Comparison of ENCODE assay signal across 22 cellular contexts in genomic region chr9:20322212-20322611, GRCh38.
DNase-seq lines count a peak whose midpoint lies in the region; ATAC-seq and TF ChIP-seq lines count a peak whose summit lies in the region.
"Had no signal": no experiment of that assay in that cellular context is flagged by ENCODE, and none has a peak within 500 bp of the region (broad histone marks: within the 10 kb centered on the region; RNA-seq: fewer than 3 reads in every experiment).

No MANE protein-coding gene starts in this region.

- no peak for DNase-seq in activated naive CD4-positive, alpha-beta T cell treated with anti-CD3 and anti-CD28 coated beads, Interleukin-2, amount 10 ng/mL, durations not matched to agents 7 days and 5 days
- no peak for DNase-seq in activated naive CD4-positive, alpha-beta T cell treated with Interleukin-2 at 50 U/mL for 16 hours
- no peak for DNase-seq in T-helper 17 cell
- no peak for DNase-seq in activated naive CD8-positive, alpha-beta T cell treated with anti-CD3 and anti-CD28 coated beads for 36 hours
- peak; percentile 25 for DNase-seq in osteocyte (ENCODE audit: extremely low spot score, unreplicated experiment)
- DNase-seq in SW 1271 (lab: John Stamatoyannopoulos, UW), result no peak
- DNase-seq: amygdala; brain microvascular endothelial cell; Calu3; left colon; MG63; mucosa of descending colon; NCI-H1105; NCI-H187 treated with DMSO at 0.1 percent for 48 hours; NCI-H2171; NCI-H510A; SJCRH30; stimulated activated naive B cell treated with anti-CD40 and anti-IgM and Interleukin-4, amounts not matched to agents 10 μg/mL and 1 μg/mL and 100 μg/mL, for 72 hours; upper lobe of right lung had no signal

- CTCF ChIA-PET in activated naive CD4-positive, alpha-beta T cell treated with anti-CD3 and anti-CD28 coated beads, Interleukin-2, amount 10 ng/mL, durations not matched to agents 7 days and 5 days (lab: Charles Lee), result interaction anchor here (1.1 to 1.2 kb wide), 2 partner anchors 79 to 176 kb away, joined by 4 read pairs; no protein-coding TSS in a partner anchor

- H3K36me3 Mint-ChIP-seq in activated naive CD4-positive, alpha-beta T cell treated with anti-CD3 and anti-CD28 coated beads, Interleukin-2, amount 10 ng/mL, durations not matched to agents 7 days and 5 days, result peaks cover 52% of the 10 kb centered on the region
- H3K36me3 Mint-ChIP-seq in T-helper 17 cell (ENCODE audit: low read depth) (no peaks in the 10 kb centered on the region), osteocyte (ENCODE audit: unreplicated experiment) (no peaks in the 10 kb centered on the region)
- peaks cover 14% of the 10 kb centered on the region for H3K36me3 Mint-ChIP-seq in activated naive CD8-positive, alpha-beta T cell treated with anti-CD3 and anti-CD28 coated beads for 36 hours
- H3K36me3 Mint-ChIP-seq: stimulated activated naive B cell treated with anti-CD40 and anti-IgM and Interleukin-4, amounts not matched to agents 10 μg/mL and 1 μg/mL and 100 μg/mL, for 72 hours had no signal

- H3K9me3 Mint-ChIP-seq in activated naive CD4-positive, alpha-beta T cell treated with anti-CD3 and anti-CD28 coated beads, Interleukin-2, amount 10 ng/mL, durations not matched to agents 7 days and 5 days, result peaks cover 33% of the 10 kb centered on the region
- no peaks in the 10 kb centered on the region for H3K9me3 Mint-ChIP-seq in activated naive CD8-positive, alpha-beta T cell treated with anti-CD3 and anti-CD28 coated beads for 36 hours
- peaks cover 6% of the 10 kb centered on the region for H3K9me3 Mint-ChIP-seq in osteocyte (ENCODE audit: unreplicated experiment)
- H3K9me3 Mint-ChIP-seq: nephron; stimulated activated naive B cell treated with anti-CD40 and anti-IgM and Interleukin-4, amounts not matched to agents 10 μg/mL and 1 μg/mL and 100 μg/mL, for 72 hours had no signal

- no peaks in the 10 kb centered on the region for H3K27me3 Mint-ChIP-seq in activated naive CD4-positive, alpha-beta T cell treated with anti-CD3 and anti-CD28 coated beads, Interleukin-2, amount 10 ng/mL, durations not matched to agents 7 days and 5 days
- no peaks in the 10 kb centered on the region for H3K27me3 Mint-ChIP-seq in T-helper 17 cell
- no peaks in the 10 kb centered on the region for H3K27me3 Mint-ChIP-seq in activated naive CD8-positive, alpha-beta T cell treated with anti-CD3 and anti-CD28 coated beads for 36 hours
- no peaks in the 10 kb centered on the region for H3K27me3 Mint-ChIP-seq in osteocyte (ENCODE audit: unreplicated experiment)

- no peak for TF ChIP-seq CTCF in osteocyte (IDR thresholded peaks at IDR 0.05)

- H3K4me1 Mint-ChIP-seq in activated naive CD4-positive, alpha-beta T cell treated with anti-CD3 and anti-CD28 coated beads, Interleukin-2, amount 10 ng/mL, durations not matched to agents 7 days and 5 days, result peaks cover 89% of the 10 kb centered on the region
- H3K4me1 Mint-ChIP-seq in T-helper 17 cell, result peaks cover 31% of the 10 kb centered on the region
- H3K4me1 Mint-ChIP-seq in activated naive CD8-positive, alpha-beta T cell treated with anti-CD3 and anti-CD28 coated beads for 36 hours, result peaks cover 57% of the 10 kb centered on the region
- peaks cover 27% of the 10 kb centered on the region for H3K4me1 Mint-ChIP-seq in osteocyte (ENCODE audit: unreplicated experiment)
- H3K4me1 Mint-ChIP-seq: stimulated activated naive B cell treated with anti-CD40 and anti-IgM and Interleukin-4, amounts not matched to agents 10 μg/mL and 1 μg/mL and 100 μg/mL, for 72 hours had no signal

- no peaks in the 10 kb centered on the region for H3K9me3 ChIP-seq in T-helper 17 cell (ENCODE audit: control insufficient read depth, low read length, poor library complexity, severe bottlenecking)
- H3K9me3 ChIP-seq: BLaER1, MG63, mucosa of descending colon, SJCRH30, upper lobe of right lung had no signal

- H3K4me3 Mint-ChIP-seq in activated naive CD4-positive, alpha-beta T cell treated with anti-CD3 and anti-CD28 coated beads, Interleukin-2, amount 10 ng/mL, durations not matched to agents 7 days and 5 days, result peak overlapping the region; percentile 59
- H3K4me3 Mint-ChIP-seq in T-helper 17 cell, result peak overlapping the region; percentile 81
- H3K4me3 Mint-ChIP-seq in activated naive CD8-positive, alpha-beta T cell treated with anti-CD3 and anti-CD28 coated beads for 36 hours, result no peak overlapping the region
- no peak overlapping the region for H3K4me3 Mint-ChIP-seq in osteocyte (ENCODE audit: unreplicated experiment)
- H3K4me3 Mint-ChIP-seq: nephron; stimulated activated naive B cell treated with anti-CD40 and anti-IgM and Interleukin-4, amounts not matched to agents 10 μg/mL and 1 μg/mL and 100 μg/mL, for 72 hours had no signal

- H3K27ac Mint-ChIP-seq in activated naive CD4-positive, alpha-beta T cell treated with anti-CD3 and anti-CD28 coated beads, Interleukin-2, amount 10 ng/mL, durations not matched to agents 7 days and 5 days, result peak overlapping the region; percentile 95
- H3K27ac Mint-ChIP-seq in T-helper 17 cell (peak overlapping the region; percentile 91), osteocyte (ENCODE audit: unreplicated experiment) (no peak overlapping the region)
- H3K27ac Mint-ChIP-seq in activated naive CD8-positive, alpha-beta T cell treated with anti-CD3 and anti-CD28 coated beads for 36 hours, result peak overlapping the region; percentile 85
- H3K27ac Mint-ChIP-seq: stimulated activated naive B cell treated with anti-CD40 and anti-IgM and Interleukin-4, amounts not matched to agents 10 μg/mL and 1 μg/mL and 100 μg/mL, for 72 hours had no signal

- ATAC-seq in T-helper 17 cell (no peak), GM21737 (IDR thresholded peaks at IDR 0.05; ENCODE audit: unreplicated experiment) (no peak)
- ATAC-seq: left colon; stimulated activated naive B cell treated with anti-CD40 and anti-IgM and Interleukin-4, amounts not matched to agents 10 μg/mL and 1 μg/mL and 100 μg/mL, for 72 hours; upper lobe of right lung had no signal

Comparison
In these comparisons a context has a peak if more than half of its experiments do, and no peak if none do; other contexts are left out.
1. H3K4me3 Mint-ChIP-seq: peak in activated naive CD4-positive, alpha-beta T cell treated with anti-CD3 and anti-CD28 coated beads, Interleukin-2, amount 10 ng/mL, durations not matched to agents 7 days and 5 days (single experiment) and T-helper 17 cell (single experiment); none in activated naive CD8-positive, alpha-beta T cell treated with anti-CD3 and anti-CD28 coated beads for 36 hours (single experiment) and osteocyte (single experiment).